In the genomic region with DNA sequence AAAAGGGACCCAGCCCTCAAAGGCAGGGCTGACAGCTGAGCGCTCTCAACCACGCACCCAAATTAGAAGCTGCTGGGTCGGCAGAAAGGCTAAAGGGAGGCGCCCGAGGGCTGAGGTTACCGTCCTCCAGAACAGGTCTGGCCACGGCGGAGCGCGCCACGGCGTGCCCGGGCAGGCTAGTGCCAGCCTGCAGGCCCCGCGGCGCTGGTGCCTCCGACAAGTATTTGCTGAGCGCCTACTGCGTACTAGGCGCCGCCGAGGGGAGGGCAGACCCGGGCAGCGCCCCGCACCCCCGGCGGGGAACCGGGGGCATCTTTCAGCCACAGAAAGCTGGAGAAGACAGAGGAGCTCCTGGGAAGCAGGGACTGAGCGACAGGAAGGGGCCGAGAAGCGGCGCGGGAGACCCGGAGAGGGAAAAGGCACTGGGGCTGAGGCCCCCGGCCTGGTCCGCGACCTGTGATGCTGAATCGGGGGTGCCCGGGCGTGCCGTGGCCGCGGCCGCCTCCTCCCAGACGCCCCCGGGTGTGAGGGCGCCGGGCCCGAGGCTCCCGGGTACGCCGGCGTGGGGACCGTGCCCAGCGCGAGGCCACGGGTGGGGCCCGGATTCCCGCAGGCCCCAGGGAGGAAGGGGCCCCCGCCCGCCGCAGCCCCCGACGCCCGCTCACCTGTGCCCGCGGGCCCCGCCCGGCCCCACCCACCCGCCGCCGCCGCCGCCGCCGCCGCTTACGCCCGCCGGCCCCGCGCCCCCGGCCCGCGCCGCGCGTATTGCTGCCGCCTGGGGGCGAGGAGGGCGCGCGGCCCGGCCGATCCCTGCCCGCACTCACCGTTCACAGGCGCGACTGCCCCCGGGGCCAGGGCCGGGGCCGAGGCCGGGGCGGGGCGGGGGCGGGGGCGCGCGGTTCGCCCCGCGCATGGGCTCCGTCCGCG, we compare ENCODE assay signal across 1 cellular context.
TF ChIP-seq lines count a peak whose summit lies in the region.

No MANE protein-coding gene starts in this region.

TF ChIP-seq in A549, 52 proteins besides CTCF, POLR2A, EP300 and RAD21:
- TF ChIP-seq, protein P1, sequence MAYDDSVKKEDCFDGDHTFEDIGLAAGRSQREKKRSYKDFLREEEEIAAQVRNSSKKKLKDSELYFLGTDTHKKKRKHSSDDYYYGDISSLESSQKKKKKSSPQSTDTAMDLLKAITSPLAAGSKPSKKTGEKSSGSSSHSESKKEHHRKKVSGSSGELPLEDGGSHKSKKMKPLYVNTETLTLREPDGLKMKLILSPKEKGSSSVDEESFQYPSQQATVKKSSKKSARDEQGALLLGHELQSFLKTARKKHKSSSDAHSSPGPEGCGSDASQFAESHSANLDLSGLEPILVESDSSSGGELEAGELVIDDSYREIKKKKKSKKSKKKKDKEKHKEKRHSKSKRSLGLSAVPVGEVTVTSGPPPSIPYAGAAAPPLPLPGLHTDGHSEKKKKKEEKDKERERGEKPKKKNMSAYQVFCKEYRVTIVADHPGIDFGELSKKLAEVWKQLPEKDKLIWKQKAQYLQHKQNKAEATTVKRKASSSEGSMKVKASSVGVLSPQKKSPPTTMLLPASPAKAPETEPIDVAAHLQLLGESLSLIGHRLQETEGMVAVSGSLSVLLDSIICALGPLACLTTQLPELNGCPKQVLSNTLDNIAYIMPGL (CRISPR knock-in tag; IDR thresholded peaks at IDR 0.05; ENCODE audit: borderline replicate concordance): no peak
- no peak for TF ChIP-seq NPAS2 (CRISPR knock-in tag; IDR thresholded peaks at IDR 0.05; ENCODE audit: borderline replicate concordance)
- TF ChIP-seq, protein P2, sequence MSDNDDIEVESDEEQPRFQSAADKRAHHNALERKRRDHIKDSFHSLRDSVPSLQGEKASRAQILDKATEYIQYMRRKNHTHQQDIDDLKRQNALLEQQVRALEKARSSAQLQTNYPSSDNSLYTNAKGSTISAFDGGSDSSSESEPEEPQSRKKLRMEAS (IDR thresholded peaks at IDR 0.05): 0 out of 2 replicates have a peak, but pooled peaks have one; percentile 43
- TF ChIP-seq EHF (CRISPR knock-in tag; IDR thresholded peaks at IDR 0.05): no peak
- TF ChIP-seq ZC3H11A (IDR thresholded peaks at IDR 0.05): no peak
- TF ChIP-seq MAFK (IDR thresholded peaks at IDR 0.05; ENCODE audit: partially characterized antibody): peak; percentile 32
- TF ChIP-seq HOXA7 (CRISPR knock-in tag; IDR thresholded peaks at IDR 0.05): no peak
TF ChIP-seq in A549: peak in this region for 2.
